ENCODE assay signal across 2 cellular contexts in genomic region chr6:32558426-32559057, GRCh38.
A peak's percentile ranks its signal among the peaks of the same experiment; 100 is the strongest.
TF ChIP-seq lines count a peak whose summit lies in the region.

No MANE protein-coding gene starts in this region.

TF ChIP-seq in GM23338, 12 proteins besides CTCF, POLR2A, EP300 and RAD21:
- no peak for TF ChIP-seq NANOG (IDR thresholded peaks at IDR 0.05; ENCODE audit: borderline replicate concordance)
- no peak for TF ChIP-seq STAT1 (IDR thresholded peaks at IDR 0.05; ENCODE audit: unreplicated experiment)
- TF ChIP-seq POLR2AphosphoS5 (IDR thresholded peaks at IDR 0.05; ENCODE audit: low read depth): no peak
- no peak for TF ChIP-seq ZNF331 (CRISPR knock-in tag; IDR thresholded peaks at IDR 0.05; ENCODE audit: low read depth)
- TF ChIP-seq ETS1 (IDR thresholded peaks at IDR 0.05): no peak
- TF ChIP-seq EZH2 (IDR thresholded peaks at IDR 0.05; ENCODE audit: low read depth, unreplicated experiment): no peak
- no peak for TF ChIP-seq ZNF114 (CRISPR knock-in tag; IDR thresholded peaks at IDR 0.05)
- no peak for TF ChIP-seq ZNF462 (CRISPR knock-in tag; IDR thresholded peaks at IDR 0.05)
- no peak for TF ChIP-seq JUNB (IDR thresholded peaks at IDR 0.05; ENCODE audit: unreplicated experiment)
- no peak for TF ChIP-seq CREB1 (CRISPR knock-in tag; IDR thresholded peaks at IDR 0.05; ENCODE audit: low read depth)
- no peak for TF ChIP-seq REST (IDR thresholded peaks at IDR 0.05; ENCODE audit: unreplicated experiment)
- no peak for TF ChIP-seq EZH2phosphoT487 (IDR thresholded peaks at IDR 0.05; ENCODE audit: unreplicated experiment)

TF ChIP-seq in GM12878, 131 proteins besides CTCF, POLR2A, EP300 and RAD21:
- no peak for TF ChIP-seq HCFC1 (IDR thresholded peaks at IDR 0.05; ENCODE audit: low read length)
- TF ChIP-seq ATF2 (IDR thresholded peaks at IDR 0.05; ENCODE audit: low read length): no peak
- no peak for TF ChIP-seq HSF1 (IDR thresholded peaks at IDR 0.05; ENCODE audit: low read depth, low read length)
- TF ChIP-seq SMC3 (IDR thresholded peaks at IDR 0.05; ENCODE audit: borderline replicate concordance, low read length): peak; percentile 6; the same call in 1 of the 2 replicates
- TF ChIP-seq HDAC2 (IDR thresholded peaks at IDR 0.05): no peak
